In the genomic region with DNA sequence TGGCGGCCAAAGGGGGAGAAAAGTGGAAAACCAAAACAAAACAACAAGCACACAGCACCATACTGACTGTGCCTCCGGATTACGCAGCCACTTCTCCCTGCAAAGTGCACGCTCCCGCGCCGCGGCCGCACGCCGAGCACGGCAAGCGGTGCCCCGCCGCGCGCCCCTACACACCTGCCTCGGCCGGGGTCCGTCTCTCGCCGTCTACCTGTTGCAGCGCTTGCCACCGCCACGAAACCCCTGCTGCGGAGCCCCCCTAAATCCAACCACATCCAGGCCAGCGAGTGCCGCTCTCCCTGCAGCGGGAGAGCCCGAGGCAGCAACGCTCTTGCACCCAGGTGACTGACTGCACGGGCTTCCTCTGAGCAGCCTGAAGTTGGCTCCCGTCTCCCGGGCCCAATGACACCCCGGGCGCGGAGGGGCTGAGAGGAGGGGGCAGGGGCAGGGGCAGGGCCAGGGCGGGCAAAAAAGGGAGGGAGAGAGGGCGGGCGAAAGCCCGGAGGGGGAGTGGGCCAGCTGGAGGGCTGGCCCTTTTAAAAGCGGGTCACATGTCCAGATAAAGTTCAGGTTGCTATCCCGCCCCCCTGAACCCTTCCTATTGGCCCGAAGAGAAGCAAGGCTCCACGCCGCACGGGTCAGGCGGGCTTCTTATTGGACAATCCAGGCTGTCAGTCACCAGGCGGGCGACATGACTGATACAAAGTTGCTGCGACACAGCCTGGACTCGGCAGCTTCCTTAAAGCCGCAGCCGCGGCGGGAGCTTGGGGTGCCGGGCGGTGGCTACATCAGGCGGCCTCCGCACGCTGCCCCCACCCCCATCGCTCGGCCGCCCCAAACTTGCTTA, we compare ENCODE assay signal across 8 cellular contexts. TPM values are rescaled to one million over a fixed set of nuclear protein-coding genes. Genes with fewer than 3 reads are reported as not detected.
DNase-seq lines count a peak whose midpoint lies in the region; ATAC-seq and TF ChIP-seq lines count a peak whose summit lies in the region.

Gene NR3C2, minus strand, starts transcription at position 429 of the 844 bp plus-strand sequence.

- H3K27me3 Mint-ChIP-seq in CD14-positive monocyte (ENCODE audit: low read depth in 3 of 3): peaks cover 68 to 88% (median 74%) of the 10 kb centered on the region in 3 donors
- peaks cover 33% of the 10 kb centered on the region for H3K27me3 Mint-ChIP-seq in activated CD4-positive, alpha-beta memory T cell treated with anti-CD3 and anti-CD28 coated beads, Interleukin-2, amount 10 ng/mL, durations not matched to agents 7 days and 5 days

- H3K4me1 ChIP-seq in duodenal mucosa (ENCODE audit: control insufficient read depth in 1 of 2, insufficient read depth in 2 of 2, low read length in 2 of 2) (peaks cover 11 to 16% of the 10 kb centered on the region in 2 donors), liver (ENCODE audit: control insufficient read depth in 4 of 4, insufficient read depth in 4 of 4, low read length in 3 of 4) (peaks cover 7 to 54% (median 36%) of the 10 kb centered on the region in 4 donors)

- H3K36me3 Mint-ChIP-seq in CD14-positive monocyte: peaks cover 4% of the 10 kb centered on the region in 2 donors
- no peaks in the 10 kb centered on the region for H3K36me3 Mint-ChIP-seq in activated CD4-positive, alpha-beta memory T cell treated with anti-CD3 and anti-CD28 coated beads, Interleukin-2, amount 10 ng/mL, durations not matched to agents 7 days and 5 days (ENCODE audit: low read depth)

- H3K36me3 ChIP-seq in duodenal mucosa (ENCODE audit: control insufficient read depth in 1 of 2, insufficient read depth in 2 of 2, low read length in 2 of 2) (no peaks in the 10 kb centered on the region), liver (ENCODE audit: control insufficient read depth in 4 of 4, insufficient read depth in 3 of 4, low read depth in 1 of 4, low read length in 3 of 4) (no peaks in the 10 kb centered on the region)

- H3K27ac ChIP-seq in duodenal mucosa (ENCODE audit: low read depth, low read length) (peak within 1 kb of the TSS; percentile 85), liver (ENCODE audit: low read depth in 1 of 2, low read length in 2 of 2) (peak within 1 kb of the TSS; percentile 87 to 95)

- H3K4me3 Mint-ChIP-seq in CD14-positive monocyte: peak within 1 kb of the TSS; percentile 96 to 100
- peak within 1 kb of the TSS; percentile 90 for H3K4me3 Mint-ChIP-seq in activated CD4-positive, alpha-beta memory T cell treated with anti-CD3 and anti-CD28 coated beads, Interleukin-2, amount 10 ng/mL, durations not matched to agents 7 days and 5 days

- peak within 1 kb of the TSS; percentile 3 to 92 (median 78) for H3K27ac Mint-ChIP-seq in CD14-positive monocyte
- peak within 1 kb of the TSS; percentile 83 for H3K27ac Mint-ChIP-seq in activated CD4-positive, alpha-beta memory T cell treated with anti-CD3 and anti-CD28 coated beads, Interleukin-2, amount 10 ng/mL, durations not matched to agents 7 days and 5 days

- under 1% methylated on average over 64 of the region's 64 CpGs for WGBS in liver

- TF ChIP-seq RAD21 in liver (IDR thresholded peaks at IDR 0.05): peak in 1 of 2 donors; percentile 32

- peak within 1 kb of the TSS; percentile 93 to 99 for H3K9ac ChIP-seq in duodenal mucosa (ENCODE audit: low read depth in 1 of 2, low read length in 2 of 2)
- H3K9ac ChIP-seq in liver (ENCODE audit: low read depth in 1 of 2, low read length in 2 of 2): peak within 1 kb of the TSS; percentile 82 to 97

- CTCF ChIA-PET in activated CD4-positive, alpha-beta memory T cell treated with anti-CD3 and anti-CD28 coated beads, Interleukin-2, amount 10 ng/mL, durations not matched to agents 7 days and 5 days (lab: Charles Lee): interaction anchor here (1.3 kb wide), 1 partner anchor 575 kb away, joined by 4 read pairs; no protein-coding TSS in a partner anchor

- no peak for TF ChIP-seq CTCF in CD14-positive monocyte (IDR thresholded peaks at IDR 0.05)
- no peak for TF ChIP-seq CTCF in liver (IDR thresholded peaks at IDR 0.05; ENCODE audit: low read depth, low read length, missing input control)

- ATAC-seq in GM19372 (IDR thresholded peaks at IDR 0.05; ENCODE audit: low read depth, unreplicated experiment) (peak; percentile 92), HG03521 (IDR thresholded peaks at IDR 0.05; ENCODE audit: unreplicated experiment) (peak; percentile 96)

- H3K27me3 ChIP-seq in duodenal mucosa (ENCODE audit: control insufficient read depth in 1 of 2, insufficient read depth in 2 of 2, low read length in 2 of 2): no peaks in the 10 kb centered on the region
- H3K27me3 ChIP-seq in liver (ENCODE audit: control insufficient read depth in 4 of 4, insufficient read depth in 4 of 4, low read length in 3 of 4): no peaks in the 10 kb centered on the region

- DNase-seq in CD14-positive monocyte (ENCODE audit: low spot score): peak; percentile 98
- peak; percentile 76 for DNase-seq in NCI-H748 treated with DMSO at 0.1 percent for 48 hours (lab: John Stamatoyannopoulos, UW)
- peak; percentile 98 for DNase-seq in activated CD4-positive, alpha-beta memory T cell treated with anti-CD3 and anti-CD28 coated beads, Interleukin-2, amount 10 ng/mL, durations not matched to agents 7 days and 5 days
- peak; percentile 94 for DNase-seq in stimulated activated CD4-positive, alpha-beta T cell treated with anti-CD3 and anti-CD28 coated beads, Interleukin-4, amount 100 ng/mL, for 1 hour

- peaks cover 30% of the 10 kb centered on the region for H3K4me1 Mint-ChIP-seq in CD14-positive monocyte
- H3K4me1 Mint-ChIP-seq in activated CD4-positive, alpha-beta memory T cell treated with anti-CD3 and anti-CD28 coated beads, Interleukin-2, amount 10 ng/mL, durations not matched to agents 7 days and 5 days: peaks cover 15% of the 10 kb centered on the region

- peaks cover 0 to 29% (median 10%) of the 10 kb centered on the region in 7 donors for H3K9me3 Mint-ChIP-seq in CD14-positive monocyte
- no peaks in the 10 kb centered on the region for H3K9me3 Mint-ChIP-seq in activated CD4-positive, alpha-beta memory T cell treated with anti-CD3 and anti-CD28 coated beads, Interleukin-2, amount 10 ng/mL, durations not matched to agents 7 days and 5 days

- H3K9me3 ChIP-seq in duodenal mucosa (ENCODE audit: control insufficient read depth in 1 of 2, low read length in 2 of 2) (no peaks in the 10 kb centered on the region), liver (ENCODE audit: control insufficient read depth in 4 of 4, low read length in 3 of 4) (no peaks in the 10 kb centered on the region)

- intact Hi-C loops in CD14-positive monocyte (cut with micrococcal nuclease): loop anchor here in 1 of 2 donors (10.0 kb wide), 2 partner anchors 377 to 607 kb away; no protein-coding TSS in a partner anchor

- POLR2A ChIA-PET in activated CD4-positive, alpha-beta memory T cell treated with anti-CD3 and anti-CD28 coated beads, Interleukin-2, amount 10 ng/mL, durations not matched to agents 7 days and 5 days (lab: Charles Lee): interaction anchor here (0.8 to 2.5 kb wide), 9 partner anchors 8 to 758 kb away, joined by 3 to 40 read pairs (median 5); partner anchors contain the start of genes ARHGAP10 and PRMT9

- H3K4me3 ChIP-seq in duodenal mucosa (ENCODE audit: low read depth in 1 of 2, low read length in 2 of 2) (peak within 1 kb of the TSS; percentile 95 to 99), liver (ENCODE audit: low read depth in 1 of 3, low read length in 3 of 3) (peak within 1 kb of the TSS; percentile 96 to 98 (median 98))

TF ChIP-seq in liver, 16 proteins besides CTCF, POLR2A, EP300 and RAD21 (continues in another document):
- TF ChIP-seq, protein P1, sequence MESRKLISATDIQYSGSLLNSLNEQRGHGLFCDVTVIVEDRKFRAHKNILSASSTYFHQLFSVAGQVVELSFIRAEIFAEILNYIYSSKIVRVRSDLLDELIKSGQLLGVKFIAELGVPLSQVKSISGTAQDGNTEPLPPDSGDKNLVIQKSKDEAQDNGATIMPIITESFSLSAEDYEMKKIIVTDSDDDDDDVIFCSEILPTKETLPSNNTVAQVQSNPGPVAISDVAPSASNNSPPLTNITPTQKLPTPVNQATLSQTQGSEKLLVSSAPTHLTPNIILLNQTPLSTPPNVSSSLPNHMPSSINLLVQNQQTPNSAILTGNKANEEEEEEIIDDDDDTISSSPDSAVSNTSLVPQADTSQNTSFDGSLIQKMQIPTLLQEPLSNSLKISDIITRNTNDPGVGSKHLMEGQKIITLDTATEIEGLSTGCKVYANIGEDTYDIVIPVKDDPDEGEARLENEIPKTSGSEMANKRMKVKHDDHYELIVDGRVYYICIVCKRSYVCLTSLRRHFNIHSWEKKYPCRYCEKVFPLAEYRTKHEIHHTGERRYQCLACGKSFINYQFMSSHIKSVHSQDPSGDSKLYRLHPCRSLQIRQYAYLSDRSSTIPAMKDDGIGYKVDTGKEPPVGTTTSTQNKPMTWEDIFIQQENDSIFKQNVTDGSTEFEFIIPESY (IDR thresholded peaks at IDR 0.05): peak; percentile 39
- TF ChIP-seq, protein P2, sequence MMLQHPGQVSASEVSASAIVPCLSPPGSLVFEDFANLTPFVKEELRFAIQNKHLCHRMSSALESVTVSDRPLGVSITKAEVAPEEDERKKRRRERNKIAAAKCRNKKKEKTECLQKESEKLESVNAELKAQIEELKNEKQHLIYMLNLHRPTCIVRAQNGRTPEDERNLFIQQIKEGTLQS (IDR thresholded peaks at IDR 0.05): no peak
- TF ChIP-seq YY1 (IDR thresholded peaks at IDR 0.05) (peak; percentile 76), GABPA (IDR thresholded peaks at IDR 0.05 in 1 of 2, conservative IDR thresholded peaks at IDR 0.05 in 1 of 2) (no peak), FOXA2 (IDR thresholded peaks at IDR 0.05) (no peak), NR2F2 (IDR thresholded peaks at IDR 0.05) (no peak), HNF4A (conservative IDR thresholded peaks at IDR 0.05) (peak in 1 of 2 donors; percentile 61), HNF4G (IDR thresholded peaks at IDR 0.05) (no peak), JUND (IDR thresholded peaks at IDR 0.05) (peak in 1 of 2 donors; percentile 44), RXRA (IDR thresholded peaks at IDR 0.05) (peak; percentile 62 to 82)
- TF ChIP-seq, protein P3, sequence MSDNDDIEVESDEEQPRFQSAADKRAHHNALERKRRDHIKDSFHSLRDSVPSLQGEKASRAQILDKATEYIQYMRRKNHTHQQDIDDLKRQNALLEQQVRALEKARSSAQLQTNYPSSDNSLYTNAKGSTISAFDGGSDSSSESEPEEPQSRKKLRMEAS (IDR thresholded peaks at IDR 0.05): no peak

RNA-seq across cellular contexts. Expression of gene NR3C2, which starts in this region (rescaled TPM):
- under 1 TPM; 0.09 to 0.20 TPM for polyA plus RNA-seq in CD14-positive monocyte
- 1 to 10 TPM; 4.1 to 5.0 TPM for total RNA-seq in activated CD4-positive, alpha-beta memory T cell treated with anti-CD3 and anti-CD28 coated beads, Interleukin-2, amount 10 ng/mL, durations not matched to agents 7 days and 5 days
- total RNA-seq in liver: 10 to 100 TPM in 1 of 2 donors, 1 to 10 TPM in 1; 2.1 to 11.5 TPM
- 1 to 10 TPM; 2.0 to 4.3 TPM for polyA plus RNA-seq in liver

Comparison
In these comparisons a context has a peak if more than half of its experiments do, and no peak if none do; other contexts are left out.
1. Peak in every context shown above with its lines: DNase-seq, ATAC-seq, H3K4me3 ChIP-seq and H3K27ac ChIP-seq.
2. Peak in DNase-seq in CD14-positive monocyte; RNA of the gene not detected or under 1 TPM.